In genomic region chr12:118591-118990, GRCh38 we compare ENCODE assay signal across 8 cellular contexts. TPM values are rescaled to one million over a fixed set of nuclear protein-coding genes. Genes with fewer than 3 reads are reported as not detected.
"Had no signal": no experiment of that assay in that cellular context is flagged by ENCODE, and none has a peak within 500 bp of the region (broad histone marks: within the 10 kb centered on the region; RNA-seq: fewer than 3 reads in every experiment).

No MANE protein-coding gene starts in this region.

- H3K4me1 ChIP-seq: HAP-1 had no signal

- H3K9me3 ChIP-seq: HAP-1 had no signal

- DNase-seq: H7, HFFc6, IMR-90 had no signal

- H3K9me3 Mint-ChIP-seq: GM23338, HFFc6 had no signal

- H3K27ac Mint-ChIP-seq: GM23338, HFFc6 had no signal

- H3K4me3 Mint-ChIP-seq: GM23338, HFFc6 had no signal

- H3K4me3 ChIP-seq: GM23338, HAP-1 had no signal

- H3K36me3 ChIP-seq: HAP-1 had no signal

- ATAC-seq: GM23338, HCT116 had no signal

RNA-seq across cellular contexts. Expression of gene IQSEC3, which starts 52.0 kb away (rescaled TPM):
- total RNA-seq: H4, HFFc6, HT-29, IMR-90 had no signal
